In the genomic region with DNA sequence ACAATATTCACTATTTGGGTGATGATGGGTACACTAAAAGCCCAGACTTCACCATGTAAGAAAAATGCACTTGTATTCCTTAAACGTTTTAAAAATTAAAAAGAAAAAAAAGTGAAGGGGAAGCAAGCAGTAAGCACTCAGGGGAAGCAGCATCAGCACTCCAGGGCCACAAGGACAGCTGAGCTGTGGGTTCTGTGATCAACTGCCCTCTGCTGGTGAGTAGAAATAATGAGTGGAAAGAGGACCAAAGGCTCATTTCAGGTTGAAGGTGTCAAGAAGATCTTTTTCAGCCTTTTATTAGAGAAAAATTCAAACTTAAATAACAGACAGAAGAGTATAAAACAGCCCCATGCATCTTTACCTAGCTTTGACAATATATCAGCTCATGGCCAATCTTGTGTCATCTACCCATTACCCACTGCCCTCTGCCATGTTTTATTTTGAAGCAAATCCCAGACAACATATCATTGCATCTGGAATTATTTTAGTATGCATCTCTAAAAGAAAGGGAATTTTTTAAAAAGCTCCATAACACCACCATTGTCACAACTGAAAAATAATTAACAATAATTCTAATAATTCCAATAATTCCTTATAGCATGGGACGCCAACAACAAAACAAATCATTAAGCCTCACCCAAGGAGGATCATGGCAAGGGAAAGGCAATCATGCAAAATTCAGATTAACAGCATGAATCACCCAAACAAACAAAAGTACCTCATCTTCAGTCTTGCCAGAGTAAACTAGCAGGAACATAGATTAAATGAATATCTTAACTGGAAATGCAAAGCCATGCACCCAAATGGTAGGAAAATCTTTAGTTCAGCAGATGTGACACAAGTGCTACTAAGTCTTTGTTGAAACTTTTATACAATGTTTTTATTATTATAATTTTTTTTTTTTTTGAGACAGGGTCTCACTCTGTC, we compare ENCODE assay signal across 8 cellular contexts. TPM values are rescaled to one million over a fixed set of nuclear protein-coding genes. Genes with fewer than 3 reads are reported as not detected.
DNase-seq lines count a peak whose midpoint lies in the region; ATAC-seq and TF ChIP-seq lines count a peak whose summit lies in the region.

No MANE protein-coding gene starts in this region.

- no peak for ATAC-seq in GM21825 (IDR thresholded peaks at IDR 0.05; ENCODE audit: unreplicated experiment)

- peak; percentile 89 for TF ChIP-seq CTCF in AG10803 (conservative IDR thresholded peaks at IDR 0.05; ENCODE audit: low read length)
- TF ChIP-seq CTCF in GM12875 (IDR thresholded peaks at IDR 0.05; ENCODE audit: borderline replicate concordance, insufficient read depth, low read depth, low read length) = peak; percentile 54; the same call in 1 of the 2 replicates
- peak; percentile 71 for TF ChIP-seq CTCF in astrocyte of the cerebellum (IDR thresholded peaks at IDR 0.05; ENCODE audit: low read depth, low read length, missing control alignments)

- H3K4me3 ChIP-seq in AG10803 (ENCODE audit: low read length) = no peak overlapping the region
- no peak overlapping the region for H3K4me3 ChIP-seq in GM12875 (ENCODE audit: low read depth, low read length)
- H3K4me3 ChIP-seq in astrocyte of the cerebellum (ENCODE audit: low read depth, low read length) = no peak overlapping the region

- in situ Hi-C loops in astrocyte of the cerebellum (cut with HindIII; ENCODE audit: low sequenced_read_pairs) = no loop called here

- DNase-seq in AG10803 (ENCODE audit: low read depth) (peak; percentile 73), HT-29 (ENCODE audit: low spot score) (peak; percentile 39), RPMI8226 (peak; percentile 71), astrocyte of the cerebellum (ENCODE audit: low read depth) (peak; percentile 29), hippocampal formation (lab: John Stamatoyannopoulos, UW) (peak; percentile 21 to 53)
- DNase-seq in stimulated activated CD4-positive, alpha-beta T cell treated with anti-CD3 and anti-CD28 coated beads, Interleukin-15, amount 100 ng/mL, for 24 hours = peak; percentile 32

RNA-seq across cellular contexts. Expression of gene TAMM41, which starts 42.4 kb away (rescaled TPM):
- total RNA-seq in HT-29 (2014; rRNA removed; shearing (Covaris generic)) = 2.8 and 4.0 TPM in 2 replicates
